ENCODE assay signal across 8 cellular contexts in the genomic region with DNA sequence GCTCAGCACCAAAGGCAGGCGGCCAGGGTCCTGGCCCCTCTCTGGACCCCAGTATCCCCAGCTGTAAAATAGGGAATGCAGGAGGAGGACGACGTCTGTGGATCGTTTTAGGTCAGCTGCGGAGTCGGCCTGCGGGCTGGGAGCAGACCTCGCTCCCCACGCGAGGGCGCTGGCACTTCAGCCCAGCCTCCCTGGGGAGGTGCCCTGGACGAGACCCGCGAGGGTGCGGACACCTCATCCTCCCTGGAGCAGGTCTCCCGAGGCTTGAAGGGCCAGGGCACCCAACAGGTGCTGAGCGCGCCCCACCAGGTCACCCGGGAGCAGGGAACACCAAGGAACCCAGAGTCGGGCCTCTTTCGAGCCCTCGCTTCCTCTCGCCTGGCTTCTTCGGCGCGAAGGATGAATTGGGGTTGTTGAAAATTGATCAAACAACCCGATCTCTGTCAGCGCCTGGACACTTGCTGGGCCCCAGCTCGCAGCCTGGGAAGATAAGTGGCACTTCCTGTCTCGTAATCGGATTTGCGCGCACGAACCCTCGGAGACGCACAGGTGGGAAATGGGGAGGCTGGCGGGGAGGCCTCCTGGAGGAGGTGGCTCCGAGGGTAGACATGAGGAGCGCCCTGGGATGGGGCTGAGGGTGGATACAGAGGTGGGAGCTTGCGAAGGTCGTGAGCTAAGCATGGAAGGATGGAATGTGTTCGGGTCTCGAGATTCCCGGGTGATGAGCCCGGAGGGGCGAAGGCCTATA. TPM values are rescaled to one million over a fixed set of nuclear protein-coding genes. Genes with fewer than 3 reads are reported as not detected.
DNase-seq lines count a peak whose midpoint lies in the region; ATAC-seq, FAIRE-seq and TF ChIP-seq lines count a peak whose summit lies in the region.

No MANE protein-coding gene starts in this region.

- POLR2A ChIA-PET in GM12878 (lab: Charles Lee) = no interaction called here

- no peak for TF ChIP-seq POLR2A in GM12878 (IDR thresholded peaks at IDR 0.05; ENCODE audit: low read depth, low read length)

- H3K27me3 Mint-ChIP-seq in T-helper 2 cell treated with Interferon-gamma antibody and Interleukin-4, amounts not matched to agents 5 μg/mL and 100 μg/mL, for 36 hours (ENCODE audit: low read depth) = peaks cover 51% of the 10 kb centered on the region

- peak overlapping the region; percentile 100 for H3K4me2 ChIP-seq in GM12878 (ENCODE audit: control insufficient read depth, insufficient read depth)
- peak overlapping the region; percentile 92 for H3K4me2 ChIP-seq in smooth muscle cell

- H3K9ac ChIP-seq in GM12878 (ENCODE audit: control insufficient read depth, insufficient read depth, low read length) (no peak overlapping the region; the same call in 1 of the 2 replicates), smooth muscle cell (ENCODE audit: low read depth) (no peak overlapping the region)

- H2AFZ ChIP-seq in GM12878 (ENCODE audit: control insufficient read depth, low read depth, low read length) = peak overlapping the region; percentile 94
- H2AFZ ChIP-seq in smooth muscle cell (ENCODE audit: low read depth) = peak overlapping the region; percentile 82

- no peaks in the 10 kb centered on the region for H3F3A ChIP-seq in smooth muscle cell (ENCODE audit: low read depth)

- RAD21 ChIA-PET in GM12878 (lab: Charles Lee; ENCODE audit: unreplicated experiment) = interaction anchor here (1.1 kb wide), 1 partner anchor 12 kb away, joined by 5 read pairs; no protein-coding TSS in a partner anchor

- peak overlapping the region; percentile 22 for H3K27ac Mint-ChIP-seq in T-helper 2 cell treated with Interferon-gamma antibody and Interleukin-4, amounts not matched to agents 5 μg/mL and 100 μg/mL, for 36 hours

- H3K79me2 ChIP-seq in GM12878 (ENCODE audit: control insufficient read depth, insufficient read depth, low read length) (no peaks in the 10 kb centered on the region), smooth muscle cell (ENCODE audit: low read depth) (no peaks in the 10 kb centered on the region)

- peak; percentile 23 for ATAC-seq in HG03520 (IDR thresholded peaks at IDR 0.05; ENCODE audit: unreplicated experiment)
- peak; percentile 69 for ATAC-seq in GM12878

- no peaks in the 10 kb centered on the region for H3K36me3 Mint-ChIP-seq in T-helper 2 cell treated with Interferon-gamma antibody and Interleukin-4, amounts not matched to agents 5 μg/mL and 100 μg/mL, for 36 hours (ENCODE audit: low read depth)

- peak; percentile 41 to 50 (median 41); a peak in 5 of 6 replicates for TF ChIP-seq CTCF in GM12878 (IDR thresholded peaks at IDR 0.05 in 2 of 3, conservative IDR thresholded peaks at IDR 0.05 in 1 of 3; ENCODE audit: control insufficient read depth in 2 of 3, extremely low read depth in 1 of 3, insufficient read depth in 1 of 3, low read depth in 3 of 3, low read length in 3 of 3)
- peak; percentile 39 for TF ChIP-seq CTCF in smooth muscle cell (IDR thresholded peaks at IDR 0.05; ENCODE audit: borderline replicate concordance, insufficient read depth, poor library complexity, severe bottlenecking)

- peak overlapping the region; percentile 87 for H3K4me3 ChIP-seq in GM12878
- peak overlapping the region; percentile 74 for H3K4me3 ChIP-seq in iPS-18c (ENCODE audit: insufficient read depth, low read depth, low read length)
- H3K4me3 ChIP-seq in smooth muscle cell = peak overlapping the region; percentile 58

- H3K36me3 ChIP-seq in GM12878 (ENCODE audit: control insufficient read depth in 2 of 2, insufficient read depth in 2 of 2, low read length in 1 of 2) (no peaks in the 10 kb centered on the region), smooth muscle cell (ENCODE audit: low read depth) (no peaks in the 10 kb centered on the region)

- intact Hi-C loops in GM12878 (cut with micrococcal nuclease; ENCODE audit: unreplicated experiment) = no loop called here

- peaks cover 12% of the 10 kb centered on the region for H3K4me1 Mint-ChIP-seq in T-helper 2 cell treated with Interferon-gamma antibody and Interleukin-4, amounts not matched to agents 5 μg/mL and 100 μg/mL, for 36 hours (ENCODE audit: low read depth)

- in situ Hi-C loops in GM12878 (cut with MboI) = no loop called here

- TF ChIP-seq EP300 in GM12878 (IDR thresholded peaks at IDR 0.05; ENCODE audit: borderline replicate concordance in 1 of 2, control insufficient read depth in 1 of 2, low read depth in 2 of 2, low read length in 2 of 2) = no peak

- CTCF ChIA-PET in GM12878 (lab: Yijun Ruan, JAX) = interaction anchor here (0.9 to 2.0 kb wide), 3 partner anchors 10 to 256 kb away, joined by 3 to 4 read pairs (median 3); no protein-coding TSS in a partner anchor

- no TSS peak for BruUV-seq in GM12878 (replicated peaks; lab: Mats Ljungman, UMichigan)

- FAIRE-seq in GM12878 (lab: Jason Lieb, UNC) = no peak

- H4K20me1 ChIP-seq in GM12878 (ENCODE audit: control insufficient read depth, insufficient read depth) (no peaks in the 10 kb centered on the region), smooth muscle cell (ENCODE audit: low read depth) (no peaks in the 10 kb centered on the region)

- H3K4me1 ChIP-seq in GM12878 (ENCODE audit: control insufficient read depth, insufficient read depth, low read length) (peaks cover 6% of the 10 kb centered on the region; the same call in 1 of the 2 replicates), smooth muscle cell (ENCODE audit: low read depth) (peaks cover 6% of the 10 kb centered on the region)

- peak; percentile 67 to 72 for DNase-seq in NCI-H524 (lab: John Stamatoyannopoulos, UW)
- no peak for DNase-seq in NCI-H524 treated with DMSO at 0.1 percent for 48 hours (lab: John Stamatoyannopoulos, UW)
- DNase-seq in T-helper 2 cell treated with Interferon-gamma antibody and Interleukin-4, amounts not matched to agents 5 μg/mL and 100 μg/mL, for 36 hours (ENCODE audit: low spot score) = peak; percentile 41
- DNase-seq in GM12878 (ENCODE audit: low read depth, low spot score) = no peak
- DNase-seq in smooth muscle cell (lab: John Stamatoyannopoulos, UW; ENCODE audit: unreplicated experiment) = no peak
- no peak for DNase-seq in NCI-H226

- H3K4me3 Mint-ChIP-seq in T-helper 2 cell treated with Interferon-gamma antibody and Interleukin-4, amounts not matched to agents 5 μg/mL and 100 μg/mL, for 36 hours = peak overlapping the region; percentile 95

- H3K27ac ChIP-seq in GM12878 (ENCODE audit: control insufficient read depth, insufficient read depth) = no peak overlapping the region
- no peak overlapping the region for H3K27ac ChIP-seq in smooth muscle cell (ENCODE audit: low read depth)

- SMC1A ChIA-PET in GM12878 (lab: Charles Lee; ENCODE audit: uncharacterized antibody, unreplicated experiment) = no interaction called here

- H3K9me3 ChIP-seq in GM12878 (replicated peaks; ENCODE audit: control insufficient read depth, insufficient read depth, low read length) (no peaks in the 10 kb centered on the region), iPS-18c (ENCODE audit: control insufficient read depth, insufficient read depth, low read length) (no peaks in the 10 kb centered on the region), smooth muscle cell (replicated peaks; ENCODE audit: low read depth) (no peaks in the 10 kb centered on the region)

- peak; percentile 26; the same call in 1 of the 2 replicates for TF ChIP-seq RAD21 in GM12878 (IDR thresholded peaks at IDR 0.05; ENCODE audit: insufficient read depth, low read depth, low read length)

- WGBS in GM12878 (ENCODE audit: insufficient coverage, insufficient replicate concordance, low lambda C conversion rate, missing lambda C conversion rate) = 1% methylated on average over 40 of the region's 46 CpGs
- WGBS in smooth muscle cell (ENCODE audit: low lambda C conversion rate) = 2% methylated on average over 41 of the region's 46 CpGs

- no peaks in the 10 kb centered on the region for H3K9me3 Mint-ChIP-seq in T-helper 2 cell treated with Interferon-gamma antibody and Interleukin-4, amounts not matched to agents 5 μg/mL and 100 μg/mL, for 36 hours

- H3K27me3 ChIP-seq in GM12878 (replicated peaks in 1 of 2; ENCODE audit: control insufficient read depth in 2 of 2, insufficient read depth in 2 of 2, low read length in 1 of 2) = peaks cover 6 to 13% of the 10 kb centered on the region in 2 experiments
- peaks cover 52% of the 10 kb centered on the region for H3K27me3 ChIP-seq in smooth muscle cell (ENCODE audit: low read depth)

TF ChIP-seq in GM12878, 131 proteins besides CTCF, POLR2A, EP300 and RAD21:
- TF ChIP-seq HSF1 (IDR thresholded peaks at IDR 0.05; ENCODE audit: low read depth, low read length) (no peak), SMC3 (IDR thresholded peaks at IDR 0.05; ENCODE audit: borderline replicate concordance, low read length) (peak; percentile 12; the same call in 1 of the 2 replicates), NR2F1 (conservative IDR thresholded peaks at IDR 0.05) (peak; percentile 46; the same call in 1 of the 2 replicates)
TF ChIP-seq in GM12878: peak in this region for 2.

RNA-seq across cellular contexts. Expression of gene VIPR1, which starts 0.6 kb away (rescaled TPM):
- total RNA-seq in GM12878 (2013; cell fraction: nucleolus; rRNA removed) = 0.35 TPM in 1 of 2 replicates, not detected in the other
- total RNA-seq in GM12878 (2014; rRNA removed) = not detected in 2 replicates
- not detected in 2 replicates for total RNA-seq in GM12878 (2014; rRNA removed; fragmentation: Illumina TruSeq; extraction: Trizol)
- total RNA-seq in GM12878 (2021) = 0.18 and 0.29 TPM in 2 replicates
- polyA plus RNA-seq in GM12878 (2011; ENCODE audit: low read depth) = 0.59 TPM
- not detected in 2 replicates for polyA plus RNA-seq in GM12878 (2011; rRNA removed)
- 0.04 TPM in 1 of 2 replicates, not detected in the other for polyA plus RNA-seq in GM12878 (2011; cell fraction: cytosol; rRNA removed)
- 0.04 TPM in 1 of 2 replicates, not detected in the other for polyA plus RNA-seq in GM12878 (2011; cell fraction: nucleus; rRNA removed)
- polyA plus RNA-seq in GM12878 (2012) = 0.74 and 1.2 TPM in 2 replicates
- 0.03 TPM in 1 of 2 replicates, not detected in the other for polyA plus RNA-seq in GM12878 (2014; fragmentation: Illumina TruSeq; extraction: Trizol)
- not detected for polyA plus RNA-seq in GM12878 (2014; fragmentation: Nextera tagmentation; extraction: Ambion mirVana)
- polyA plus RNA-seq in GM12878 (2014; rRNA removed) = 0.04 and 0.28 TPM in 2 replicates
- polyA plus RNA-seq in GM12878 (2016; fragmentation: Nextera tagmentation; extraction: Ambion mirVana) = under 1 TPM in 1 of 2 experiments, not detected in 1; 0.07 TPM
- 0.07 and 0.21 TPM in 2 replicates for polyA minus RNA-seq in GM12878 (2011; rRNA and poly(A)+ RNA removed)
- not detected in 2 replicates for polyA minus RNA-seq in GM12878 (2011; cell fraction: cytosol; rRNA and poly(A)+ RNA removed)
- not detected in 2 replicates for polyA minus RNA-seq in GM12878 (2011; cell fraction: nucleus; rRNA and poly(A)+ RNA removed)
- 0.22 and 1.3 TPM in 2 replicates for total RNA-seq in smooth muscle cell
- 0.86 and 3.9 TPM in 2 replicates for polyA plus RNA-seq in smooth muscle cell

Comparison
In these comparisons a context has a peak if more than half of its experiments do, and no peak if none do; other contexts are left out.
1. DNase-seq: peak in NCI-H524 (2 of 2) and T-helper 2 cell treated with Interferon-gamma antibody and Interleukin-4, amounts not matched to agents 5 μg/mL and 100 μg/mL, for 36 hours (single experiment); none in NCI-H524 treated with DMSO at 0.1 percent for 48 hours (single experiment), GM12878 (single experiment), smooth muscle cell (single experiment) and NCI-H226 (single experiment).
2. Peak in every context shown above with its lines, with median percentiles within 50 percentile points of each other: H3K4me3 ChIP-seq.